Comparison of ENCODE assay signal across 8 cellular contexts in genomic region chr16:16196099-16196498, GRCh38. TPM values are rescaled to one million over a fixed set of nuclear protein-coding genes. Genes with fewer than 3 reads are reported as not detected.
"Had no signal": no experiment of that assay in that cellular context is flagged by ENCODE, and none has a peak within 500 bp of the region (broad histone marks: within the 10 kb centered on the region; RNA-seq: fewer than 3 reads in every experiment).

No MANE protein-coding gene starts in this region.

- DNase-seq: GDM1, GF-D8 had no signal

- ATAC-seq: GM12878 had no signal

- H3K4me3 ChIP-seq: GM12878 had no signal

- FAIRE-seq: G401.6, GM12878, GM12891, GM12892, GM18507, GM19239 had no signal

RNA-seq across cellular contexts. Expression of gene ABCC6, which starts 27.2 kb away (rescaled TPM):
- total RNA-seq: GM12878 had no signal
